ENCODE assay signal across 23 cellular contexts in genomic region chr22:38077595-38077994, GRCh38. TPM values are rescaled to one million over a fixed set of nuclear protein-coding genes. Genes with fewer than 3 reads are reported as not detected.
"Had no signal": no experiment of that assay in that cellular context is flagged by ENCODE, and none has a peak within 500 bp of the region (broad histone marks: within the 10 kb centered on the region; RNA-seq: fewer than 3 reads in every experiment).

No MANE protein-coding gene starts in this region.

- H3K9ac ChIP-seq: SK-N-SH had no signal

- DNase-seq: KBM-7, MV-4-11, NCI-H1048, NCI-H1105, NCI-H1417, NCI-H1436 treated with DMSO at 0.1 percent for 48 hours, NCI-H1694, NCI-H1930, NCI-H2081, NCI-H2107, NCI-H2227 treated with DMSO at 0.1 percent for 48 hours, NCI-H524, NCI-H526 treated with DMSO at 0.1 percent for 48 hours, NCI-H748 treated with DMSO at 0.1 percent for 48 hours, RPMI8226, SHP77, SW 1271 had no signal

- H3K4me2 ChIP-seq: SK-N-SH had no signal

- H3K9me3 ChIP-seq: SK-N-SH had no signal

RNA-seq across cellular contexts. Expression of gene SLC16A8, which starts 6.4 kb away (rescaled TPM):
- total RNA-seq: HT1080, LHCN-M2, MCF 10A, NCI-H460, SK-MEL-5 had no signal
- polyA plus RNA-seq: SK-N-SH had no signal

RNA-seq across cellular contexts. Expression of gene BAIAP2L2, which starts 32.9 kb away (rescaled TPM):
- total RNA-seq: HT1080, NCI-H460 had no signal
